8 cellular contexts compared by ENCODE assay signal in genomic region chr19:12834418-12834943, GRCh38.
DNase-seq lines count a peak whose midpoint lies in the region; ATAC-seq and TF ChIP-seq lines count a peak whose summit lies in the region.

TSS of gene RTBDN (minus strand) at chr19:12834579. CDS start at chr19:12829979, 4,600 bp downstream.

- TF ChIP-seq CTCF in AG10803 (conservative IDR thresholded peaks at IDR 0.05; ENCODE audit: low read length) = no peak
- no peak for TF ChIP-seq CTCF in HFF-Myc (IDR thresholded peaks at IDR 0.05; ENCODE audit: low read depth, low read length, missing control alignments)

- no peaks in the 10 kb centered on the region for H3K36me3 Mint-ChIP-seq in memory B cell

- H3K4me3 ChIP-seq in AG10803 (ENCODE audit: low read length) (peak within 1 kb of the TSS; percentile 37), HFF-Myc (replicated peaks; ENCODE audit: low read depth, low read length) (peak within 1 kb of the TSS; percentile 36)

- ATAC-seq in memory B cell (ENCODE audit: low read depth) (no peak), GM19324 (IDR thresholded peaks at IDR 0.05; ENCODE audit: low FRiP score, unreplicated experiment) (no peak), GM19397 (IDR thresholded peaks at IDR 0.05; ENCODE audit: unreplicated experiment) (no peak)

- peaks cover 48% of the 10 kb centered on the region for H3K27me3 Mint-ChIP-seq in memory B cell

- DNase-seq in AG10803 (ENCODE audit: low read depth) (no peak), HFF-Myc (ENCODE audit: extremely low read depth, low read depth) (no peak), anterior cingulate cortex (lab: John Stamatoyannopoulos, UW) (peak in 33 of 58 donors; percentile 4 to 78 (median 43)), memory B cell (ENCODE audit: low spot score in 2 of 2) (no peak), NCI-H1930 (lab: John Stamatoyannopoulos, UW) (no peak)
- no peak for DNase-seq in activated CD4-positive, CD25-positive, alpha-beta regulatory T cell (lab: John Stamatoyannopoulos, UW)

- H3K27ac Mint-ChIP-seq in memory B cell = peak within 1 kb of the TSS; percentile 37

- H3K4me3 Mint-ChIP-seq in memory B cell = peak within 1 kb of the TSS; percentile 69

- H3K4me1 Mint-ChIP-seq in memory B cell = peaks cover 28% of the 10 kb centered on the region

- H3K9me3 Mint-ChIP-seq in memory B cell = peaks cover 3% of the 10 kb centered on the region

Comparison
In these comparisons a context has a peak if more than half of its experiments do, and no peak if none do; other contexts are left out.
1. DNase-seq: peak in anterior cingulate cortex (33 of 58); none in AG10803 (single experiment), HFF-Myc (single experiment), memory B cell (0 of 2), NCI-H1930 (0 of 2) and activated CD4-positive, CD25-positive, alpha-beta regulatory T cell (0 of 4).